ENCODE assay signal across 16 cellular contexts in the genomic region with DNA sequence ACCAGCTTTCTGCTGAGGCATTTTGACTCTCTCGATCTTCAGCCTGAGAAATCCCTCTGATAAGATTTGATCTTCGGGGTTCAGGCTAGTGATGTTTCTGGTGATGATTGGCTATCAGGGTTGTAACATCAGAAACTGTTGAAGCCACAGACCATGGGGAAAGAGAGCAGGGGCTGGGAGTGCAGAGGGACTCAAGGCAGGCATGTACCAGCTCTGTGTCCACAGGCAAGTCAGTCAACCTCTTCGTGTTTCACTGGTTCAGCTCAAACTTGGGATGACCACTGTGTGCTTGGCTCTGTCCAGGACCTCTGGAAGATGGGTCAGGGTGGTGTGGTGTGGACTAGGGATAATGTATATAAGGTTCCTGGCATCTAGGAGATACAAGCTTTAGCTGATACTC.
A peak's percentile ranks its signal among the peaks of the same experiment; 100 is the strongest.
DNase-seq lines count a peak whose midpoint lies in the region; ATAC-seq, FAIRE-seq and TF ChIP-seq lines count a peak whose summit lies in the region.
"Had no signal": no experiment of that assay in that cellular context is flagged by ENCODE, and none has a peak within 500 bp of the region (broad histone marks: within the 10 kb centered on the region; RNA-seq: fewer than 3 reads in every experiment).

No MANE protein-coding gene starts in this region.

- DNase-seq in mammary epithelial cell (no peak), MCF 10A (ENCODE audit: unreplicated experiment) (no peak), coronary artery (ENCODE audit: low spot score) (peak; percentile 35), keratinocyte (ENCODE audit: low read depth, low spot score) (no peak), vagina (ENCODE audit: extremely low spot score in 2 of 2) (peak; percentile 54 to 70), mucosa of gallbladder (ENCODE audit: low spot score) (no peak), LoVo (ENCODE audit: low spot score) (no peak)
- DNase-seq: ACHN; Calu3; CD4-positive, CD25-positive, alpha-beta regulatory T cell; DMS 273 treated with DMSO at 0.1 percent for 48 hours; GM23248 had no signal

- H3K36me3 ChIP-seq in mammary epithelial cell (ENCODE audit: insufficient read depth, low read length) (no peaks in the 10 kb centered on the region), keratinocyte (ENCODE audit: control insufficient read depth in 2 of 2, extremely low read depth in 1 of 2, insufficient read depth in 2 of 2, low read length in 2 of 2) (peaks cover 2 to 10% of the 10 kb centered on the region in 2 experiments), vagina (peaks cover 0 to 1% of the 10 kb centered on the region in 2 donors)
- H3K36me3 ChIP-seq: HAP-1 had no signal

- H3K27me3 Mint-ChIP-seq in MCF 10A (ENCODE audit: insufficient read depth, unreplicated experiment), result no peaks in the 10 kb centered on the region
- H3K27me3 Mint-ChIP-seq: CD4-positive, CD25-positive, alpha-beta regulatory T cell had no signal

- H4K20me1 ChIP-seq in mammary epithelial cell (ENCODE audit: insufficient read depth, low read length), result no peaks in the 10 kb centered on the region
- no peaks in the 10 kb centered on the region for H4K20me1 ChIP-seq in keratinocyte (ENCODE audit: control insufficient read depth, extremely low read depth, insufficient read depth, low read length)

- H3K9me3 Mint-ChIP-seq in MCF 10A (ENCODE audit: unreplicated experiment), result no peaks in the 10 kb centered on the region
- H3K9me3 Mint-ChIP-seq: CD4-positive, CD25-positive, alpha-beta regulatory T cell had no signal

- TF ChIP-seq CTCF in mammary epithelial cell (conservative IDR thresholded peaks at IDR 0.05 in 1 of 2, IDR thresholded peaks at IDR 0.05 in 1 of 2; ENCODE audit: extremely low read depth in 1 of 2, insufficient read depth in 1 of 2, low read depth in 1 of 2, low read length in 2 of 2) (no peak), MCF 10A (IDR thresholded peaks at IDR 0.05; ENCODE audit: unreplicated experiment) (no peak), coronary artery (IDR thresholded peaks at IDR 0.05) (no peak), keratinocyte (optimal IDR thresholded peaks at IDR 0.05 in 1 of 3, IDR thresholded peaks at IDR 0.05 in 1 of 3, conservative IDR thresholded peaks at IDR 0.05 in 1 of 3; ENCODE audit: extremely low read depth in 1 of 3, insufficient read depth in 2 of 3, low read length in 3 of 3) (no peak), vagina (IDR thresholded peaks at IDR 0.05) (no peak)

- no peaks in the 10 kb centered on the region for H3K79me2 ChIP-seq in mammary epithelial cell (ENCODE audit: insufficient read depth, low read length)
- H3K79me2 ChIP-seq in keratinocyte (ENCODE audit: control insufficient read depth, insufficient read depth, low read length), result no peaks in the 10 kb centered on the region

- WGBS in mammary epithelial cell (ENCODE audit: low coverage, missing lambda C conversion rate), result 82% methylated on average over 3 of the region's 3 CpGs

- H3K27me3 ChIP-seq in mammary epithelial cell (ENCODE audit: insufficient read depth, low read length) (no peaks in the 10 kb centered on the region), keratinocyte (ENCODE audit: control insufficient read depth, extremely low read depth, insufficient read depth, low read length) (no peaks in the 10 kb centered on the region), vagina (no peaks in the 10 kb centered on the region)
- H3K27me3 ChIP-seq: BLaER1 treated with 17β-estradiol and CSF1 and Interleukin-3, amounts not matched to agents 10 nM and 100 nM had no signal

- no peak overlapping the region for H3K4me3 ChIP-seq in mammary epithelial cell (replicated peaks in 1 of 3; ENCODE audit: insufficient read depth in 1 of 3, low read depth in 2 of 3, low read length in 3 of 3)
- H3K4me3 ChIP-seq in coronary artery, result no peak overlapping the region
- H3K4me3 ChIP-seq in keratinocyte (ENCODE audit: control insufficient read depth in 2 of 3, extremely low read depth in 1 of 3, insufficient read depth in 2 of 3, low read depth in 1 of 3, low read length in 3 of 3), result no peak overlapping the region
- H3K4me3 ChIP-seq in vagina, result no peak overlapping the region
- H3K4me3 ChIP-seq: BLaER1 treated with 17β-estradiol and CSF1 and Interleukin-3, amounts not matched to agents 10 nM and 100 nM; GM23248; HAP-1 had no signal

- no peak for ATAC-seq in HG02852 (IDR thresholded peaks at IDR 0.05; ENCODE audit: unreplicated experiment)

- in situ Hi-C loops in mammary epithelial cell (cut with MboI; ENCODE audit: low sequenced_read_pairs in 2 of 2), result no loop called here

- no peak overlapping the region for H3K4me2 ChIP-seq in mammary epithelial cell (ENCODE audit: insufficient read depth, low read depth, low read length)
- H3K4me2 ChIP-seq in keratinocyte (ENCODE audit: control insufficient read depth, extremely low read depth, insufficient read depth, low read depth, low read length), result peak overlapping the region; percentile 1
- H3K4me2 ChIP-seq: BLaER1 treated with 17β-estradiol and CSF1 and Interleukin-3, amounts not matched to agents 10 nM and 100 nM had no signal

- peaks cover 5% of the 10 kb centered on the region for H3K4me1 Mint-ChIP-seq in MCF 10A (ENCODE audit: insufficient read depth, unreplicated experiment)

- no peak overlapping the region for H3K27ac Mint-ChIP-seq in MCF 10A (ENCODE audit: low read depth, unreplicated experiment)

- no peak overlapping the region for H2AFZ ChIP-seq in mammary epithelial cell (ENCODE audit: low read depth, low read length)
- no peak overlapping the region for H2AFZ ChIP-seq in keratinocyte (ENCODE audit: control insufficient read depth, low read length)
- H2AFZ ChIP-seq: GM23248 had no signal

- H3K36me3 Mint-ChIP-seq in MCF 10A (ENCODE audit: insufficient read depth, unreplicated experiment), result peaks cover 12% of the 10 kb centered on the region

- peak overlapping the region; percentile 29 for H3K27ac ChIP-seq in mammary epithelial cell (ENCODE audit: insufficient read depth, low read depth, low read length)
- no peak overlapping the region for H3K27ac ChIP-seq in coronary artery
- peak overlapping the region; percentile 22 for H3K27ac ChIP-seq in keratinocyte (ENCODE audit: control insufficient read depth, insufficient read depth, low read length)
- no peak overlapping the region for H3K27ac ChIP-seq in vagina
- H3K27ac ChIP-seq: BLaER1 treated with 17β-estradiol and CSF1 and Interleukin-3, amounts not matched to agents 10 nM and 100 nM; GM23248; HL-60 had no signal

- no peaks in the 10 kb centered on the region for H3K9me1 ChIP-seq in keratinocyte (ENCODE audit: control insufficient read depth, extremely low read depth, insufficient read depth, low read length)

- peaks cover 25% of the 10 kb centered on the region for H3K4me1 ChIP-seq in mammary epithelial cell (ENCODE audit: insufficient read depth, low read length)
- H3K4me1 ChIP-seq in keratinocyte (ENCODE audit: control insufficient read depth, extremely low read depth, insufficient read depth, low read length), result peaks cover 13% of the 10 kb centered on the region
- peaks cover 2% of the 10 kb centered on the region for H3K4me1 ChIP-seq in vagina
- H3K4me1 ChIP-seq: BLaER1 treated with 17β-estradiol and CSF1 and Interleukin-3, amounts not matched to agents 10 nM and 100 nM had no signal

- no peak for TF ChIP-seq POLR2A in vagina (IDR thresholded peaks at IDR 0.05)

- dilution Hi-C loops in mammary epithelial cell (cut with HindIII; ENCODE audit: low sequenced_read_pairs), result no loop called here
- dilution Hi-C loops in keratinocyte (cut with MboI; ENCODE audit: extremely low pct_ligation_motif_present, low sequenced_read_pairs), result no loop called here

- CTCF ChIA-PET in mammary epithelial cell (lab: Charles Lee; ENCODE audit: low non-redundant PET), result no interaction called here
- CTCF ChIA-PET in MCF 10A (lab: Yijun Ruan, JAX), result interaction anchor here (0.6 kb wide), 2 partner anchors 14 to 23 kb away, joined by 3 to 5 read pairs; no protein-coding TSS in a partner anchor

- H3K9me3 ChIP-seq in mammary epithelial cell (replicated peaks; ENCODE audit: insufficient read depth, low read length) (no peaks in the 10 kb centered on the region), keratinocyte (ENCODE audit: control insufficient read depth, low read depth, low read length) (no peaks in the 10 kb centered on the region), vagina (no peaks in the 10 kb centered on the region)
- H3K9me3 ChIP-seq: BLaER1 treated with 17β-estradiol and CSF1 and Interleukin-3, amounts not matched to agents 10 nM and 100 nM; HAP-1 had no signal

- peak; percentile 20 for FAIRE-seq in keratinocyte (lab: Jason Lieb, UNC)

- no TSS peak for BruUV-seq in mammary epithelial cell (replicated peaks; lab: Mats Ljungman, UMichigan)
- no TSS peak for BruUV-seq in MCF 10A (replicated peaks; lab: Mats Ljungman, UMichigan)

- H3K9ac ChIP-seq in mammary epithelial cell (ENCODE audit: insufficient read depth, low read length) (no peak overlapping the region), keratinocyte (ENCODE audit: control insufficient read depth, extremely low read depth, insufficient read depth, low read length) (no peak overlapping the region)
- H3K9ac ChIP-seq: BLaER1 treated with 17β-estradiol and CSF1 and Interleukin-3, amounts not matched to agents 10 nM and 100 nM; GM23248 had no signal

- POLR2A ChIA-PET in MCF 10A (lab: Yijun Ruan, JAX), result interaction anchor here (1.4 to 2.1 kb wide), 2 partner anchors 10 to 13 kb away, joined by 3 to 9 read pairs; no protein-coding TSS in a partner anchor

- intact Hi-C loops in mammary epithelial cell (cut with micrococcal nuclease) (no loop called here), MCF 10A (cut with micrococcal nuclease) (no loop called here), vagina (cut with DNase I) (no loop called here)

- no peak overlapping the region for H3K4me3 Mint-ChIP-seq in MCF 10A (ENCODE audit: unreplicated experiment)
- H3K4me3 Mint-ChIP-seq: CD4-positive, CD25-positive, alpha-beta regulatory T cell had no signal

Comparison
In these comparisons a context has a peak if more than half of its experiments do, and no peak if none do; other contexts are left out.
1. DNase-seq: peak in coronary artery (single experiment) and vagina (2 of 2); none in mammary epithelial cell (single experiment), MCF 10A (single experiment), keratinocyte (single experiment), mucosa of gallbladder (single experiment) and LoVo (single experiment).
2. H3K27ac ChIP-seq: peak in mammary epithelial cell (single experiment) and keratinocyte (single experiment); none in coronary artery (0 of 2) and vagina (single experiment).